ENCODE assay signal across 22 cellular contexts in the genomic region with DNA sequence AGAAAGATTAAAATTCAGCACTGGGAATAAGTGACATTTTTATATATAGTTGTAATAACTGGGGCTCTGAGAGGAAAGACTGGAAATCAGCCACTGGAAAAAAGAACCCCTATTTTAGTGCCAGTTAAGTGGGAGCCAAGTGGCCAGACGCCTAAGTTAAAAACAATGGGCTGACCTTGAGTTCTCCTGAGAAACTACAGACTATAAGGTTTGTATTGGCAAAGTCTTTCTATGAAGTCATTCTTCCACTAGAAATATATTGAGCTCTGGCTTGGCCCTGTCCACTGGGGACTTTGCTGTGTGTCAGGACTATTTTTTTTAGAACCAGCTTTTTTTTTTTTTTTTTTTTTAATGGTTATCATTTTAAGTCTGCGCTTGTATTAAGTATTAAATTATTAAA.
A peak's percentile ranks its signal among the peaks of the same experiment; 100 is the strongest.
DNase-seq lines count a peak whose midpoint lies in the region; ATAC-seq, FAIRE-seq and TF ChIP-seq lines count a peak whose summit lies in the region.
"Had no signal": no experiment of that assay in that cellular context is flagged by ENCODE, and none has a peak within 500 bp of the region (broad histone marks: within the 10 kb centered on the region; RNA-seq: fewer than 3 reads in every experiment).

No MANE protein-coding gene starts in this region.

- TF ChIP-seq CTCF in heart right ventricle (IDR thresholded peaks at IDR 0.05) (no peak), right atrium auricular region (IDR thresholded peaks at IDR 0.05) (no peak), fibroblast of pulmonary artery (IDR thresholded peaks at IDR 0.05; ENCODE audit: low read length, missing control alignments) (no peak)

- FAIRE-seq in GM19239 (lab: Jason Lieb, UNC): peak; percentile 42
- FAIRE-seq: A204.1, G401.6, GM12892, H1 had no signal

- peaks cover 0 to 36% (median 3%) of the 10 kb centered on the region in 9 donors for H3K4me1 ChIP-seq in heart right ventricle
- no peaks in the 10 kb centered on the region for H3K4me1 ChIP-seq in right atrium auricular region
- H3K4me1 ChIP-seq in aorta (ENCODE audit: control insufficient read depth in 1 of 2, insufficient read depth in 2 of 2, low read length in 2 of 2): peaks cover 2 to 3% of the 10 kb centered on the region in 2 donors
- H3K4me1 ChIP-seq: BLaER1, Caco-2 had no signal

- peak overlapping the region in 1 of 10 donors; percentile 15 for H3K27ac ChIP-seq in heart right ventricle
- no peak overlapping the region for H3K27ac ChIP-seq in right atrium auricular region
- H3K27ac ChIP-seq in aorta (ENCODE audit: low read depth in 1 of 2, low read length in 2 of 2): no peak overlapping the region
- H3K27ac ChIP-seq: 22Rv1, BLaER1, C4-2B, GM23248 had no signal

- ATAC-seq in heart right ventricle (peak in 5 of 8 donors; percentile 70 to 90 (median 79)), aorta (ENCODE audit: low FRiP score) (peak; percentile 78), HG02571 (IDR thresholded peaks at IDR 0.05; ENCODE audit: unreplicated experiment) (no peak)
- ATAC-seq: CD8-positive, alpha-beta T cell had no signal

- H3K27me3 ChIP-seq in heart right ventricle: no peaks in the 10 kb centered on the region
- no peaks in the 10 kb centered on the region for H3K27me3 ChIP-seq in right atrium auricular region
- no peaks in the 10 kb centered on the region for H3K27me3 ChIP-seq in aorta (ENCODE audit: control insufficient read depth in 1 of 2, insufficient read depth in 2 of 2, low read length in 1 of 2)
- H3K27me3 ChIP-seq: BLaER1 had no signal

- DNase-seq in heart right ventricle: peak in 1 of 2 donors; percentile 21
- DNase-seq in right atrium auricular region (ENCODE audit: low spot score): no peak
- no peak for DNase-seq in GM19239 (ENCODE audit: insufficient read length, low spot score)
- DNase-seq in fibroblast of pulmonary artery (ENCODE audit: low read depth): peak; percentile 4
- no peak for DNase-seq in aorta
- no peak for DNase-seq in hippocampal formation (lab: John Stamatoyannopoulos, UW)
- DNase-seq: Caco-2; CD4-positive, CD25-positive, alpha-beta regulatory T cell; CD8-positive, alpha-beta T cell; DMS153; DND-41; GM23248; H7; HCEC 1CT had no signal

- no peaks in the 10 kb centered on the region for H3K36me3 ChIP-seq in heart right ventricle
- no peaks in the 10 kb centered on the region for H3K36me3 ChIP-seq in right atrium auricular region
- no peaks in the 10 kb centered on the region for H3K36me3 ChIP-seq in aorta (ENCODE audit: control insufficient read depth in 1 of 2, insufficient read depth in 2 of 2, low read length in 1 of 2)
- H3K36me3 ChIP-seq: BLaER1 had no signal

- no peak overlapping the region for H3K4me3 ChIP-seq in heart right ventricle
- H3K4me3 ChIP-seq in right atrium auricular region: no peak overlapping the region
- no peak overlapping the region for H3K4me3 ChIP-seq in fibroblast of pulmonary artery (replicated peaks; ENCODE audit: low read depth, low read length)
- H3K4me3 ChIP-seq in aorta (ENCODE audit: low read length in 2 of 2): no peak overlapping the region
- H3K4me3 ChIP-seq: BLaER1, GM23248 had no signal

- H3K9me3 ChIP-seq in heart right ventricle (peaks cover 0 to under 1% (median 0%) of the 10 kb centered on the region in 11 donors), right atrium auricular region (no peaks in the 10 kb centered on the region), aorta (ENCODE audit: control insufficient read depth, low read length) (no peaks in the 10 kb centered on the region)
- H3K9me3 ChIP-seq: BLaER1 had no signal

- intact Hi-C loops in heart right ventricle (cut with DNase I) (loop anchor here in 1 of 10 donors (5.0 kb wide), 1 partner anchor 210 kb away; the partner anchor contains the start of gene FZD8), aorta (cut with DNase I) (no loop called here)

- WGBS in heart right ventricle, 2 donors: 33 to 45% methylated on average over 2 of the region's 2 CpGs
- 4 to 13% methylated on average over 2 of the region's 2 CpGs for WGBS in aorta, 2 donors
